In the genomic region with DNA sequence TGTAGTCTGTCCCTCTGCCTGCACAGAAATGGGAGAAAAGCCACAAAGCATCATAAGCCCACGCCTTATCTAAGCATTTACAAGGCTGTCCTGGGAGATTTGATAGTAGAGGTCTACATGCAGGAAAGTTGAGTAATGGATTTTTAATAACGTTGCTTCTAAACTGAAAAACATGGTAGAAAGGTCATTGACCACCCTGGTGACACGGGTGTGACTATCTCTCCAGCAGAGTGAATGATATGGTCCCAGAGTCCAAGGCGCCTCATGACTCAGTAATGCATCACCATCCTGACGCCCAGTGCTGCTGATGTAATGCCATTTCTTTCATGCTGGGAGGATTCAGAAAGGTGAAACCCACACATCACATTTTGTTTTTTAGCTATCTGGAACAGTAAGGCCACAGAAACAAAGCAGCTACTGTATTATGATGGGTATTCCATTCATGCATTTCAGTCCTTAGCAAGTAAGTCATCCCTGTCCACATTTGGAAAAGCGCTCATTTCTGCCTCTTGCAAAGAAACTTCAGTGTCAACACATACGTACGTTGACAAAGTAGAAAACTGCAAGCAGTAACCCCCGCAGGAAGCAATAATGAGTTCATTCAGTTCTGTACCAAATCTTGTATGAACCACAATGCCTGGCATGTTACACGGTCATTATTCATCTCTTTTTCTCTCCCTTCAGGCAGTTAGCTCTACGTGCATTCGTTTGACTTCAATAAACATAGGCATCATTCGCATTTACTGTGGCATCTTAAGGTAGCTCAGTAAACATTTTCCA, we compare ENCODE assay signal across 17 cellular contexts.
DNase-seq lines count a peak whose midpoint lies in the region; ATAC-seq and TF ChIP-seq lines count a peak whose summit lies in the region.
"Had no signal": no experiment of that assay in that cellular context is flagged by ENCODE, and none has a peak within 500 bp of the region (broad histone marks: within the 10 kb centered on the region; RNA-seq: fewer than 3 reads in every experiment).

No MANE protein-coding gene starts in this region.

- no peak for TF ChIP-seq CTCF in PC-9 (conservative IDR thresholded peaks at IDR 0.05)

- BruUV-seq in PC-9 (replicated peaks; lab: Mats Ljungman, UMichigan): no TSS peak

- in situ Hi-C loops in ACHN (cut with HindIII; ENCODE audit: low pct_ligation_motif_present, low pct_unique_long_range_greater_than_20kb, low sequenced_read_pairs): no loop called here

- intact Hi-C loops in PC-9 (cut with micrococcal nuclease; ENCODE audit: unreplicated experiment): no loop called here

- no peaks in the 10 kb centered on the region for H4K20me1 ChIP-seq in PC-9 (ENCODE audit: insufficient read depth)

- no peaks in the 10 kb centered on the region for H3K4me1 ChIP-seq in PC-9 (replicated peaks; ENCODE audit: insufficient read depth)
- H3K4me1 ChIP-seq: testis had no signal

- no peaks in the 10 kb centered on the region for H3F3A ChIP-seq in PC-9 (ENCODE audit: insufficient read depth, low read depth)

- H3K79me2 ChIP-seq in PC-9 (ENCODE audit: low read depth): no peaks in the 10 kb centered on the region

- no peak overlapping the region for H2AFZ ChIP-seq in PC-9

- no peak for ATAC-seq in stimulated activated naive CD8-positive, alpha-beta T cell treated with anti-CD3 and anti-CD28 coated beads, Interleukin-15, Interleukin-2, amounts not matched to agents 100 U/mL and 50 U/mL, for 24 hours
- ATAC-seq in GM21528 (IDR thresholded peaks at IDR 0.05; ENCODE audit: low FRiP score, unreplicated experiment) (no peak), HG03457 (IDR thresholded peaks at IDR 0.05; ENCODE audit: unreplicated experiment) (no peak)
- ATAC-seq: naive thymus-derived CD4-positive, alpha-beta T cell had no signal

- no peak overlapping the region for H3K4me2 ChIP-seq in PC-9

- no peaks in the 10 kb centered on the region for H3K9me3 ChIP-seq in PC-9 (ENCODE audit: insufficient read depth, low read depth)
- H3K9me3 ChIP-seq: testis had no signal

- no peaks in the 10 kb centered on the region for H3K36me3 ChIP-seq in PC-9 (ENCODE audit: low read depth)

- H3K27ac ChIP-seq in PC-9: no peak overlapping the region
- H3K27ac ChIP-seq: testis had no signal

- POLR2A ChIA-PET in PC-9 (lab: Charles Lee; ENCODE audit: unreplicated experiment): no interaction called here

- CTCF ChIA-PET in PC-9 (lab: Charles Lee): no interaction called here

- H3K27me3 ChIP-seq in PC-9 (ENCODE audit: insufficient read depth, low read depth): peaks cover 17% of the 10 kb centered on the region
- H3K27me3 ChIP-seq: testis had no signal

- H3K9me2 ChIP-seq in PC-9 (ENCODE audit: insufficient read depth): no peaks in the 10 kb centered on the region

- no peak overlapping the region for H3K4me3 ChIP-seq in PC-9
- H3K4me3 ChIP-seq: testis had no signal

- DNase-seq in ACHN (peak; percentile 25), M059J (ENCODE audit: low read depth) (peak; percentile 42), astrocyte of the hippocampus (ENCODE audit: low read depth, low spot score) (peak; percentile 86), foreskin melanocyte (peak; percentile 67), PC-9 (no peak)
- no peak for DNase-seq in stimulated activated naive CD8-positive, alpha-beta T cell treated with anti-CD3 and anti-CD28 coated beads, Interleukin-15, Interleukin-2, amounts not matched to agents 100 U/mL and 50 U/mL, for 24 hours
- DNase-seq: activated CD4-positive, alpha-beta T cell treated with anti-CD3 and anti-CD28 coated beads, Interleukin-2, amount 10 ng/mL, durations not matched to agents 24 days and 14 days; activated T-cell treated with anti-CD3 and anti-CD28 coated beads for 4 hours; central memory CD4-positive, alpha-beta T cell; endodermal cell; hypothalamus; naive thymus-derived CD4-positive, alpha-beta T cell; NCI-H1930; NCI-H748 treated with DMSO at 0.1 percent for 48 hours; testis had no signal

Comparison
In these comparisons a context has a peak if more than half of its experiments do, and no peak if none do; other contexts are left out.
1. DNase-seq: peak in ACHN (single experiment), M059J (single experiment), astrocyte of the hippocampus (single experiment) and foreskin melanocyte (single experiment); none in stimulated activated naive CD8-positive, alpha-beta T cell treated with anti-CD3 and anti-CD28 coated beads, Interleukin-15, Interleukin-2, amounts not matched to agents 100 U/mL and 50 U/mL, for 24 hours (single experiment) and PC-9 (0 of 2).